ENCODE assay signal across 9 cellular contexts in genomic region chr14:88599761-88600439, GRCh38. TPM values are rescaled to one million over a fixed set of nuclear protein-coding genes. Genes with fewer than 3 reads are reported as not detected.
A peak's percentile ranks its signal among the peaks of the same experiment; 100 is the strongest.
DNase-seq lines count a peak whose midpoint lies in the region; ATAC-seq and TF ChIP-seq lines count a peak whose summit lies in the region.
"Had no signal": no experiment of that assay in that cellular context is flagged by ENCODE, and none has a peak within 500 bp of the region (broad histone marks: within the 10 kb centered on the region; RNA-seq: fewer than 3 reads in every experiment).

No MANE protein-coding gene starts in this region.

- 90 to 94% methylated on average over 10 of the region's 10 CpGs for WGBS in lower leg skin, 2 donors

- peaks cover 46% of the 10 kb centered on the region for H3K36me3 Mint-ChIP-seq in chondrocyte (ENCODE audit: low read depth)

- ATAC-seq in GM19468 (IDR thresholded peaks at IDR 0.05; ENCODE audit: extremely low read depth, unreplicated experiment) (peak; percentile 74), HG03159 (IDR thresholded peaks at IDR 0.05; ENCODE audit: unreplicated experiment) (peak; percentile 95)

- H3K27me3 Mint-ChIP-seq in chondrocyte (ENCODE audit: low read depth) = no peaks in the 10 kb centered on the region

- intact Hi-C loops in lower leg skin (cut with DNase I; ENCODE audit: low total_unique reads) = no loop called here

- TF ChIP-seq POLR2A in lower leg skin (IDR thresholded peaks at IDR 0.05) = no peak

- no peak overlapping the region for H3K4me3 ChIP-seq in lower leg skin (ENCODE audit: low read depth, poor library complexity, severe bottlenecking)
- H3K4me3 ChIP-seq: skin epidermis had no signal

- H3K4me3 Mint-ChIP-seq in chondrocyte (ENCODE audit: unreplicated experiment) = no peak overlapping the region

- H3K9me3 Mint-ChIP-seq in chondrocyte (ENCODE audit: low read depth) = no peaks in the 10 kb centered on the region

- H3K27ac Mint-ChIP-seq in chondrocyte (ENCODE audit: unreplicated experiment) = peak overlapping the region; percentile 39

- peak; percentile 62 for DNase-seq in GM13976 (ENCODE audit: low spot score)
- DNase-seq in chondrocyte (ENCODE audit: low spot score) = no peak
- no peak for DNase-seq in lower leg skin (ENCODE audit: low spot score in 2 of 2)
- DNase-seq in SK-N-DZ (ENCODE audit: low spot score) = no peak
- DNase-seq in NCI-H2107 (lab: John Stamatoyannopoulos, UW) = no peak
- no peak for DNase-seq in OCI-M1 (lab: John Stamatoyannopoulos, UW)

- TF ChIP-seq CTCF in GM13976 (IDR thresholded peaks at IDR 0.05; ENCODE audit: borderline replicate concordance, control extremely low read depth, extremely low read depth, insufficient read depth, missing control alignments) (no peak), chondrocyte (IDR thresholded peaks at IDR 0.05) (no peak), lower leg skin (IDR thresholded peaks at IDR 0.05) (no peak)

- H3K4me1 Mint-ChIP-seq in chondrocyte (ENCODE audit: low read depth) = no peaks in the 10 kb centered on the region

- in situ Hi-C loops in GM13976 (cut with MboI; ENCODE audit: low sequenced_read_pairs, unreplicated experiment) = no loop called here

RNA-seq across cellular contexts. Expression of gene ZC3H14, which starts 37.1 kb away (rescaled TPM):
- 46.7 to 57.8 TPM (median 55.1 TPM) in 3 replicates for total RNA-seq in chondrocyte
- 10 to 100 TPM; 45.2 to 54.5 (median 51.4) TPM for total RNA-seq in lower leg skin
- 48.5 and 59.8 TPM in 2 replicates for polyA plus RNA-seq in SK-N-DZ (2014; cell fraction: cytosol; rRNA removed)
- 49.9 and 65.8 TPM in 2 replicates for polyA plus RNA-seq in SK-N-DZ (2014; cell fraction: nucleus; rRNA removed)

RNA-seq across cellular contexts. Expression of gene PTPN21, which starts 45.1 kb away (rescaled TPM):
- total RNA-seq in chondrocyte (34.9 to 42.9 TPM (median 40.0 TPM) in 3 replicates), lower leg skin (10 to 100 TPM; 39.5 to 76.9 (median 64.0) TPM)
- 1.3 TPM in 2 replicates for polyA plus RNA-seq in SK-N-DZ (2014; cell fraction: cytosol; rRNA removed)
- polyA plus RNA-seq in SK-N-DZ (2014; cell fraction: nucleus; rRNA removed) = 2.9 and 5.0 TPM in 2 replicates
